9 cellular contexts compared by ENCODE assay signal in the genomic region with DNA sequence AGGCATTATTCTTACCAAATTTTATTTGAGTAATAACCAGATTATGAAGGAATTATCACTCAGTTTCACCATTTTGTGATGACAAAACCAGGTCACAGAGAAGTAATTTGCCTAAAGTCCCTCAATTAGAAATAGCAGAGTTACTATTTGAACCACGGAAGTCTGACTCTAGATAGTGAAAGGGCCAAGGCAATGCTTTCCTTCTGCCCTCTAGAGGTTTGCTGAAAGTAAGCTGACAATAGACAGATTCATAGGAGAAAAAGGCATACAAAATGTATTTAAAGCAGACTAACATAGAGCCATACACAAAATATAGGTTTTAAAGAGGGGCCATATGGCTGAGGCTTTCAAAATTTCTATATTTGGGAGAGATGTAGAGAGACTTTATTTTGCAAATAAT. TPM values are rescaled to one million over a fixed set of nuclear protein-coding genes. Genes with fewer than 3 reads are reported as not detected.
DNase-seq lines count a peak whose midpoint lies in the region; ATAC-seq and TF ChIP-seq lines count a peak whose summit lies in the region.
"Had no signal": no experiment of that assay in that cellular context is flagged by ENCODE, and none has a peak within 500 bp of the region (broad histone marks: within the 10 kb centered on the region; RNA-seq: fewer than 3 reads in every experiment).

No MANE protein-coding gene starts in this region.

- TF ChIP-seq CTCF in mesothelial cell of epicardium (IDR thresholded peaks at IDR 0.05; ENCODE audit: unreplicated experiment): no peak

- no peaks in the 10 kb centered on the region for H3K36me3 Mint-ChIP-seq in mesothelial cell of epicardium

- no peaks in the 10 kb centered on the region for H3K27me3 ChIP-seq in neuron (ENCODE audit: insufficient read depth, low read length)
- H3K27me3 ChIP-seq: neutrophil had no signal

- no peaks in the 10 kb centered on the region for H3K27me3 Mint-ChIP-seq in mesothelial cell of epicardium (ENCODE audit: low read depth)

- no peak overlapping the region for H3K4me3 ChIP-seq in neuron (ENCODE audit: low read length)

- peaks cover 15% of the 10 kb centered on the region for H3K4me1 ChIP-seq in neuron (ENCODE audit: insufficient read depth, low read length)

- peak; percentile 24 for DNase-seq in amniotic epithelial cell (ENCODE audit: low read depth)
- no peak for DNase-seq in mucosa of gallbladder (ENCODE audit: low spot score)
- no peak for DNase-seq in mesothelial cell of epicardium (ENCODE audit: low spot score in 2 of 2, unreplicated experiment in 2 of 2)
- no peak for DNase-seq in T-helper 2 cell
- no peak for DNase-seq in activated CD4-positive, alpha-beta T cell treated with anti-CD3 and anti-CD28 coated beads for 4 hours

- H3K36me3 ChIP-seq in neuron (ENCODE audit: insufficient read depth, low read length): no peaks in the 10 kb centered on the region
- H3K36me3 ChIP-seq: neutrophil had no signal

- peak; percentile 74 for ATAC-seq in GM18873 (IDR thresholded peaks at IDR 0.05; ENCODE audit: low FRiP score, unreplicated experiment)
- peak; percentile 66 for ATAC-seq in HG03159 (IDR thresholded peaks at IDR 0.05; ENCODE audit: unreplicated experiment)

- no peaks in the 10 kb centered on the region for H3K9me3 Mint-ChIP-seq in mesothelial cell of epicardium

- no peak overlapping the region for H3K27ac Mint-ChIP-seq in mesothelial cell of epicardium

- peak overlapping the region; percentile 80 for H2AFZ ChIP-seq in neuron (ENCODE audit: low read depth, low read length)

- no peak overlapping the region for H3K4me3 Mint-ChIP-seq in mesothelial cell of epicardium

- H3K9me3 ChIP-seq in neuron (ENCODE audit: low read length): no peaks in the 10 kb centered on the region
- H3K9me3 ChIP-seq: neutrophil had no signal

- peaks cover 2% of the 10 kb centered on the region for H3K4me1 Mint-ChIP-seq in mesothelial cell of epicardium

RNA-seq across cellular contexts. Expression of a gene that starts 43.1 kb away (rescaled TPM):
- total RNA-seq in mucosa of gallbladder: 0.83 TPM
- 4.6 to 5.1 TPM (median 5.0 TPM) in 3 replicates for total RNA-seq in mesothelial cell of epicardium
